2 cellular contexts compared by ENCODE assay signal in the genomic region with DNA sequence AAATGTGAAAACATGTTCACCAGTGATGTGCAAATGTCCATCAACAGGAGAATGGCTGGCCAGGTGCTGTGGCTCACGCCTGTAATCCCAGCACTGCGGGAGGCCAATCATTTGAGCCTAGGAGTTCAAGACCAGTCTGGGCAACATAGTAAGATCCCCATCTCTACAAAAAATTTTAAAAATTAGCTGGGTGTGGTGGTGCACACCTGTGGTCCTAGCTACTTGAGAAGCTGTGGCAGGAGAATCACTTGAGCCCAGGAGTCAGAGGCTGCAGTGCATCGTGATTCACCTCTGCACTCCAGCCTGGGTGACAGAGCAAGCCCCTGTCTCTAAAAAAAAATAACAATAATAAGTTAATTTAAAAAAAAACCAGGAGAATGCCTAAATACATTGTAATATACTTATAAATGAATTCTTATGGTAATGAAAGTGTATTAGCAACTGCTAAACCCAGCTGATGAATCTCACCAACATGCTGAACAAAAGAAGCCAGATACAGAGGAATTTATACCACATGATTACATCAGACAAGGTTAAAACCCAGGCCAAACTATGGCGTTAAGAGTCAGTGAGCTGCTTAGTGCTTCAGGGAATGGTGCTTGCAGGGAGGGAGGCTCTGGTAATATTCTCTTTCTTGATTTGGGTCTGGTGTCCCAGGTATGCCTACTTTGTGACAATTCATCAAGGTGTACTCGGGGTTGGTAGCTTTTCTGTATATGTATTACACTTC.
TF ChIP-seq lines count a peak whose summit lies in the region.

No MANE protein-coding gene starts in this region.

TF ChIP-seq in H1, 55 proteins besides CTCF, POLR2A, EP300 and RAD21:
- TF ChIP-seq, protein P1, sequence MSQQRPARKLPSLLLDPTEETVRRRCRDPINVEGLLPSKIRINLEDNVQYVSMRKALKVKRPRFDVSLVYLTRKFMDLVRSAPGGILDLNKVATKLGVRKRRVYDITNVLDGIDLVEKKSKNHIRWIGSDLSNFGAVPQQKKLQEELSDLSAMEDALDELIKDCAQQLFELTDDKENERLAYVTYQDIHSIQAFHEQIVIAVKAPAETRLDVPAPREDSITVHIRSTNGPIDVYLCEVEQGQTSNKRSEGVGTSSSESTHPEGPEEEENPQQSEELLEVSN (IDR thresholded peaks at IDR 0.05), result no peak
- TF ChIP-seq HDAC6 (IDR thresholded peaks at IDR 0.05; ENCODE audit: low read depth, low read length) (no peak), FOSL1 (IDR thresholded peaks at IDR 0.05; ENCODE audit: insufficient read depth, low read depth, low read length) (no peak), HDAC2 (IDR thresholded peaks at IDR 0.05; ENCODE audit: borderline replicate concordance in 1 of 2, low read depth in 2 of 2, low read length in 2 of 2) (no peak)

TF ChIP-seq in GM23338, 12 proteins besides CTCF, POLR2A, EP300 and RAD21:
- TF ChIP-seq CREB1 (CRISPR knock-in tag; IDR thresholded peaks at IDR 0.05; ENCODE audit: low read depth), result no peak
- no peak for TF ChIP-seq NANOG (IDR thresholded peaks at IDR 0.05; ENCODE audit: borderline replicate concordance)
- TF ChIP-seq JUNB (IDR thresholded peaks at IDR 0.05; ENCODE audit: unreplicated experiment), result no peak
- TF ChIP-seq ZNF114 (CRISPR knock-in tag; IDR thresholded peaks at IDR 0.05), result no peak
- TF ChIP-seq, protein P2, sequence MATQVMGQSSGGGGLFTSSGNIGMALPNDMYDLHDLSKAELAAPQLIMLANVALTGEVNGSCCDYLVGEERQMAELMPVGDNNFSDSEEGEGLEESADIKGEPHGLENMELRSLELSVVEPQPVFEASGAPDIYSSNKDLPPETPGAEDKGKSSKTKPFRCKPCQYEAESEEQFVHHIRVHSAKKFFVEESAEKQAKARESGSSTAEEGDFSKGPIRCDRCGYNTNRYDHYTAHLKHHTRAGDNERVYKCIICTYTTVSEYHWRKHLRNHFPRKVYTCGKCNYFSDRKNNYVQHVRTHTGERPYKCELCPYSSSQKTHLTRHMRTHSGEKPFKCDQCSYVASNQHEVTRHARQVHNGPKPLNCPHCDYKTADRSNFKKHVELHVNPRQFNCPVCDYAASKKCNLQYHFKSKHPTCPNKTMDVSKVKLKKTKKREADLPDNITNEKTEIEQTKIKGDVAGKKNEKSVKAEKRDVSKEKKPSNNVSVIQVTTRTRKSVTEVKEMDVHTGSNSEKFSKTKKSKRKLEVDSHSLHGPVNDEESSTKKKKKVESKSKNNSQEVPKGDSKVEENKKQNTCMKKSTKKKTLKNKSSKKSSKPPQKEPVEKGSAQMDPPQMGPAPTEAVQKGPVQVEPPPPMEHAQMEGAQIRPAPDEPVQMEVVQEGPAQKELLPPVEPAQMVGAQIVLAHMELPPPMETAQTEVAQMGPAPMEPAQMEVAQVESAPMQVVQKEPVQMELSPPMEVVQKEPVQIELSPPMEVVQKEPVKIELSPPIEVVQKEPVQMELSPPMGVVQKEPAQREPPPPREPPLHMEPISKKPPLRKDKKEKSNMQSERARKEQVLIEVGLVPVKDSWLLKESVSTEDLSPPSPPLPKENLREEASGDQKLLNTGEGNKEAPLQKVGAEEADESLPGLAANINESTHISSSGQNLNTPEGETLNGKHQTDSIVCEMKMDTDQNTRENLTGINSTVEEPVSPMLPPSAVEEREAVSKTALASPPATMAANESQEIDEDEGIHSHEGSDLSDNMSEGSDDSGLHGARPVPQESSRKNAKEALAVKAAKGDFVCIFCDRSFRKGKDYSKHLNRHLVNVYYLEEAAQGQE (IDR thresholded peaks at IDR 0.05; ENCODE audit: unreplicated experiment), result no peak
- TF ChIP-seq ZNF331 (CRISPR knock-in tag; IDR thresholded peaks at IDR 0.05; ENCODE audit: low read depth), result no peak
- TF ChIP-seq, protein P3, sequence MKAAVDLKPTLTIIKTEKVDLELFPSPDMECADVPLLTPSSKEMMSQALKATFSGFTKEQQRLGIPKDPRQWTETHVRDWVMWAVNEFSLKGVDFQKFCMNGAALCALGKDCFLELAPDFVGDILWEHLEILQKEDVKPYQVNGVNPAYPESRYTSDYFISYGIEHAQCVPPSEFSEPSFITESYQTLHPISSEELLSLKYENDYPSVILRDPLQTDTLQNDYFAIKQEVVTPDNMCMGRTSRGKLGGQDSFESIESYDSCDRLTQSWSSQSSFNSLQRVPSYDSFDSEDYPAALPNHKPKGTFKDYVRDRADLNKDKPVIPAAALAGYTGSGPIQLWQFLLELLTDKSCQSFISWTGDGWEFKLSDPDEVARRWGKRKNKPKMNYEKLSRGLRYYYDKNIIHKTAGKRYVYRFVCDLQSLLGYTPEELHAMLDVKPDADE (IDR thresholded peaks at IDR 0.05), result no peak
- no peak for TF ChIP-seq POLR2AphosphoS5 (IDR thresholded peaks at IDR 0.05; ENCODE audit: low read depth)
- TF ChIP-seq, protein P4, sequence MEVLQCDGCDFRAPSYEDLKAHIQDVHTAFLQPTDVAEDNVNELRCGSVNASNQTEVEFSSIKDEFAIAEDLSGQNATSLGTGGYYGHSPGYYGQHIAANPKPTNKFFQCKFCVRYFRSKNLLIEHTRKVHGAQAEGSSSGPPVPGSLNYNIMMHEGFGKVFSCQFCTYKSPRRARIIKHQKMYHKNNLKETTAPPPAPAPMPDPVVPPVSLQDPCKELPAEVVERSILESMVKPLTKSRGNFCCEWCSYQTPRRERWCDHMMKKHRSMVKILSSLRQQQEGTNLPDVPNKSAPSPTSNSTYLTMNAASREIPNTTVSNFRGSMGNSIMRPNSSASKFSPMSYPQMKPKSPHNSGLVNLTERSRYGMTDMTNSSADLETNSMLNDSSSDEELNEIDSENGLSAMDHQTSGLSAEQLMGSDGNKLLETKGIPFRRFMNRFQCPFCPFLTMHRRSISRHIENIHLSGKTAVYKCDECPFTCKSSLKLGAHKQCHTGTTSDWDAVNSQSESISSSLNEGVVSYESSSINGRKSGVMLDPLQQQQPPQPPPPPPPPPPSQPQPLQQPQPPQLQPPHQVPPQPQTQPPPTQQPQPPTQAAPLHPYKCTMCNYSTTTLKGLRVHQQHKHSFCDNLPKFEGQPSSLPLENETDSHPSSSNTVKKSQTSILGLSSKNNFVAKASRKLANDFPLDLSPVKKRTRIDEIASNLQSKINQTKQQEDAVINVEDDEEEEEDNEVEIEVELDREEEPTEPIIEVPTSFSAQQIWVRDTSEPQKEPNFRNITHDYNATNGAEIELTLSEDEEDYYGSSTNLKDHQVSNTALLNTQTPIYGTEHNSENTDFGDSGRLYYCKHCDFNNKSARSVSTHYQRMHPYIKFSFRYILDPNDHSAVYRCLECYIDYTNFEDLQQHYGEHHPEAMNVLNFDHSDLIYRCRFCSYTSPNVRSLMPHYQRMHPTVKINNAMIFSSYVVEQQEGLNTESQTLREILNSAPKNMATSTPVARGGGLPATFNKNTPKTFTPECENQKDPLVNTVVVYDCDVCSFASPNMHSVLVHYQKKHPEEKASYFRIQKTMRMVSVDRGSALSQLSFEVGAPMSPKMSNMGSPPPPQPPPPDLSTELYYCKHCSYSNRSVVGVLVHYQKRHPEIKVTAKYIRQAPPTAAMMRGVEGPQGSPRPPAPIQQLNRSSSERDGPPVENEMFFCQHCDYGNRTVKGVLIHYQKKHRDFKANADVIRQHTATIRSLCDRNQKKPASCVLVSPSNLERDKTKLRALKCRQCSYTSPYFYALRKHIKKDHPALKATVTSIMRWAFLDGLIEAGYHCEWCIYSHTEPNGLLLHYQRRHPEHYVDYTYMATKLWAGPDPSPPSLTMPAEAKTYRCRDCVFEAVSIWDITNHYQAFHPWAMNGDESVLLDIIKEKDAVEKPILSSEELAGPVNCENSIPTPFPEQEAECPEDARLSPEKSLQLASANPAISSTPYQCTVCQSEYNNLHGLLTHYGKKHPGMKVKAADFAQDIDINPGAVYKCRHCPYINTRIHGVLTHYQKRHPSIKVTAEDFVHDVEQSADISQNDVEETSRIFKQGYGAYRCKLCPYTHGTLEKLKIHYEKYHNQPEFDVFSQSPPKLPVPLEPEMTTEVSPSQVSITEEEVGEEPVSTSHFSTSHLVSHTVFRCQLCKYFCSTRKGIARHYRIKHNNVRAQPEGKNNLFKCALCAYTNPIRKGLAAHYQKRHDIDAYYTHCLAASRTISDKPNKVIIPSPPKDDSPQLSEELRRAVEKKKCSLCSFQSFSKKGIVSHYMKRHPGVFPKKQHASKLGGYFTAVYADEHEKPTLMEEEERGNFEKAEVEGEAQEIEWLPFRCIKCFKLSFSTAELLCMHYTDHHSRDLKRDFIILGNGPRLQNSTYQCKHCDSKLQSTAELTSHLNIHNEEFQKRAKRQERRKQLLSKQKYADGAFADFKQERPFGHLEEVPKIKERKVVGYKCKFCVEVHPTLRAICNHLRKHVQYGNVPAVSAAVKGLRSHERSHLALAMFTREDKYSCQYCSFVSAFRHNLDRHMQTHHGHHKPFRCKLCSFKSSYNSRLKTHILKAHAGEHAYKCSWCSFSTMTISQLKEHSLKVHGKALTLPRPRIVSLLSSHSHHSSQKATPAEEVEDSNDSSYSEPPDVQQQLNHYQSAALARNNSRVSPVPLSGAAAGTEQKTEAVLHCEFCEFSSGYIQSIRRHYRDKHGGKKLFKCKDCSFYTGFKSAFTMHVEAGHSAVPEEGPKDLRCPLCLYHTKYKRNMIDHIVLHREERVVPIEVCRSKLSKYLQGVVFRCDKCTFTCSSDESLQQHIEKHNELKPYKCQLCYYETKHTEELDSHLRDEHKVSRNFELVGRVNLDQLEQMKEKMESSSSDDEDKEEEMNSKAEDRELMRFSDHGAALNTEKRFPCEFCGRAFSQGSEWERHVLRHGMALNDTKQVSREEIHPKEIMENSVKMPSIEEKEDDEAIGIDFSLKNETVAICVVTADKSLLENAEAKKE (CRISPR knock-in tag; IDR thresholded peaks at IDR 0.05), result no peak
